In the genomic region with DNA sequence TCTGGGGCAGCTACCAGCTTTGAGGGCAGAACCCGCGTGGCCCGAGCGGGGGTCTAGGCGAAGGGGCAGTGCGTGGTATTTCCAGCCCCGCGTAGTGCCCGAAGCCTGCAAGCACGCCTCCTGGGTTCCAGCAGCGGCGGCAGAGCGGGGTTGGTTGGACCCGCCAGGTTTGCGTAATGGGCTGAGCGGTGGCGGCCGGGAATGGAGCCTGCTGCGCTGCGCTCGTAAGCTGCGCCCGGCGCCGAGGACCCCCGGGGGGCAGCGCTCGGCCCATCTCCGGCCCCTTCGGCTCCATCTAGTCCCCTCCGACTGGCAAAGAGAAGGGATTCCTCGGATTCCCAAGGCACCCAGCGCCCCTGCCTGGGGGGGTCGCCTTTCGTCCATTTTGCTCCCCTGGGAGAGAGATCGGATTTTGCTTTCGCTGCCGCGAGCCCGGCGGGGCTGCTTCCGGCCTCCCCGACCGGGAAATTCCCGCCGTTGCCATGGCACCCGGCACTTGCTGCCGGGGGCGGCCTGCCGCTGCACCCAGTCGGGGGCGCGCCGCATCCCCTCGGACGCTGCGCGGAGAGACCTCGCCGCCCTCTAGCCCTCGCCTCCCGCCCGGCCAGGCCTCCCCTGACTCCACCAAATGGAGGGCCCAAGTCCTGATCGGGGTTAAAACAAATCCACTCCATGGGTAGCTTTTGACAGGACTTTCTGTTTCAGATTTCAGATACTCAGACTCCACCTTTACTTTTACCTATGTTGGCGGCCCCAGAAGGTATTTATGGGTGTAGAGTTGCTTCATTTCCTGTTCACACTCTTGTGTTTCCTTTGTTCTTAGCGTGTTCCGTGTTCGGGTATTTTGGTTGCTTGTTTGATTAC, we compare ENCODE assay signal across 8 cellular contexts.
DNase-seq lines count a peak whose midpoint lies in the region; TF ChIP-seq lines count a peak whose summit lies in the region.
"Not testable (repeated sequence)": the region's sequence is repeated elsewhere in the genome, so short reads cannot be mapped to it uniquely, and the experiment has no call there.

No MANE protein-coding gene starts in this region.

- 0% methylated on average over 1 to 5 of the region's 68 CpGs for WGBS in tibial nerve, 2 donors

- TF ChIP-seq CTCF in fibroblast of pulmonary artery (IDR thresholded peaks at IDR 0.05; ENCODE audit: low read length, missing control alignments); tibial nerve (IDR thresholded peaks at IDR 0.05): not testable (repeated sequence)

- H3K4me3 ChIP-seq in fibroblast of pulmonary artery (replicated peaks; ENCODE audit: low read depth, low read length) (peak overlapping the region; percentile 57), tibial nerve (peak overlapping the region; percentile 42 to 65 (median 53))

- H3K9me3 ChIP-seq in tibial nerve, result not testable (repeated sequence)

- peak in 1 of 2 donors; percentile 70 for TF ChIP-seq EP300 in tibial nerve (IDR thresholded peaks at IDR 0.05)

- in situ Hi-C loops in G401 (cut with HindIII; ENCODE audit: low sequenced_read_pairs), result not testable (repeated sequence)

- peak overlapping the region; percentile 37 to 92 (median 88) for H3K27ac ChIP-seq in tibial nerve

- not testable (repeated sequence) for H3K4me1 ChIP-seq in tibial nerve

- not testable (repeated sequence) for H3K36me3 ChIP-seq in tibial nerve

- DNase-seq in G401 (ENCODE audit: low spot score) (peak; percentile 17), NCI-H226 (peak; percentile 15), fibroblast of pulmonary artery (ENCODE audit: low read depth) (peak; percentile 45), mesenteric fat pad (ENCODE audit: low spot score) (peak; percentile 88), tibial nerve (ENCODE audit: low spot score in 2 of 2) (peak in 1 of 2 donors; percentile 23)
- peak; percentile 23 for DNase-seq in activated CD4-positive, CD25-positive, alpha-beta regulatory T cell treated with anti-CD3 and anti-CD28 coated beads, Interleukin-2, amount 50 U/mL, for 16 hours (ENCODE audit: low read depth, low spot score)
- DNase-seq in activated naive CD8-positive, alpha-beta T cell treated with anti-CD3 and anti-CD28 coated beads, Interleukin-2, amount 50 U/mL, for 16 hours (ENCODE audit: low read depth, low spot score), result peak; percentile 16
- peak; percentile 48 for DNase-seq in stimulated activated CD4-positive, alpha-beta T cell treated with anti-CD3 and anti-CD28 coated beads, Interleukin-12 subunit alpha, Interleukin-12 subunit beta, amount 100 ng/mL, for 4 hours

- not testable (repeated sequence) for H3K27me3 ChIP-seq in tibial nerve

- TF ChIP-seq POLR2A in tibial nerve (IDR thresholded peaks at IDR 0.05), result peak in 1 of 2 donors; percentile 44
